ENCODE assay signal across 1 cellular context in genomic region chr18:54224379-54225014, GRCh38.
TF ChIP-seq lines count a peak whose summit lies in the region.

TSS of gene MBD2 (minus strand) at chr18:54224669. CDS start at chr18:54224559, 110 bp downstream.

TF ChIP-seq in SK-N-SH, 30 proteins besides CTCF, POLR2A, EP300 and RAD21 (continued from another document):
- 0 out of 2 replicates have a peak, but pooled peaks have one; percentile 6 for TF ChIP-seq REST (IDR thresholded peaks at IDR 0.05; ENCODE audit: low read depth, low read length)
- peak; percentile 78 for TF ChIP-seq TAF1 (IDR thresholded peaks at IDR 0.05; ENCODE audit: borderline replicate concordance, low read depth, low read length)
- no peak for TF ChIP-seq MAX (IDR thresholded peaks at IDR 0.05; ENCODE audit: low read depth)
- peak; percentile 23; the same call in 1 of the 2 replicates for TF ChIP-seq SMC3 (IDR thresholded peaks at IDR 0.05; ENCODE audit: low read depth, low read length)
- TF ChIP-seq MEF2A (IDR thresholded peaks at IDR 0.05; ENCODE audit: borderline replicate concordance, low read depth) = no peak
- no peak for TF ChIP-seq FOXM1 (IDR thresholded peaks at IDR 0.05; ENCODE audit: low read depth)
- peak; percentile 36; the same call in 1 of the 2 replicates for TF ChIP-seq SIN3A (IDR thresholded peaks at IDR 0.05; ENCODE audit: borderline replicate concordance, low read depth, low read length)
TF ChIP-seq in SK-N-SH: peak in this region for 11.
